In genomic region chr2:178496049-178496448, GRCh38 we compare ENCODE assay signal across 1 cellular context.
TF ChIP-seq lines count a peak whose summit lies in the region.

No MANE protein-coding gene starts in this region.

TF ChIP-seq in K562, 482 proteins besides CTCF, POLR2A, EP300 and RAD21:
- TF ChIP-seq ARID4B (CRISPR knock-in tag; IDR thresholded peaks at IDR 0.05) (no peak), ZNF717 (CRISPR knock-in tag; IDR thresholded peaks at IDR 0.05) (no peak), MTA1 (IDR thresholded peaks at IDR 0.05; ENCODE audit: borderline replicate concordance) (no peak), ZNF274 (IDR thresholded peaks at IDR 0.05; ENCODE audit: borderline replicate concordance, low read depth, low read length) (no peak), MAFK (IDR thresholded peaks at IDR 0.05; ENCODE audit: low read length) (no peak), HDAC6 (IDR thresholded peaks at IDR 0.05; ENCODE audit: low read depth, low read length) (no peak), HMGN3 (IDR thresholded peaks at IDR 0.05; ENCODE audit: borderline replicate concordance, extremely low read depth, insufficient read length, low read depth, low read length) (no peak), MAFG (tag; conservative IDR thresholded peaks at IDR 0.05) (0 out of 2 replicates have a peak, but pooled peaks have one; percentile 16), NFATC3 (IDR thresholded peaks at IDR 0.05) (no peak), ZNF212 (CRISPR knock-in tag; IDR thresholded peaks at IDR 0.05) (no peak), LARP7 (IDR thresholded peaks at IDR 0.05) (no peak), ELF1 (tag; IDR thresholded peaks at IDR 0.05) (no peak), C11orf30 (IDR thresholded peaks at IDR 0.05; ENCODE audit: low read depth) (peak; percentile 29; the same call in 1 of the 2 replicates), TFAM (CRISPR knock-in tag; conservative IDR thresholded peaks at IDR 0.05) (no peak), ZBTB9 (CRISPR knock-in tag; IDR thresholded peaks at IDR 0.05) (no peak)
